Comparison of ENCODE assay signal across 9 cellular contexts in genomic region chr2:174606336-174606735, GRCh38. TPM values are rescaled to one million over a fixed set of nuclear protein-coding genes. Genes with fewer than 3 reads are reported as not detected.
DNase-seq lines count a peak whose midpoint lies in the region; ATAC-seq and TF ChIP-seq lines count a peak whose summit lies in the region.
"Had no signal": no experiment of that assay in that cellular context is flagged by ENCODE, and none has a peak within 500 bp of the region (broad histone marks: within the 10 kb centered on the region; RNA-seq: fewer than 3 reads in every experiment).

No MANE protein-coding gene starts in this region.

- TF ChIP-seq POLR2A in gastrocnemius medialis (IDR thresholded peaks at IDR 0.05) = no peak

- in situ Hi-C loops in gastrocnemius medialis (cut with MboI; ENCODE audit: low sequenced_read_pairs in 4 of 4) = no loop called here
- in situ Hi-C loops in GM13977 (cut with MboI; ENCODE audit: low pct_unique_long_range_greater_than_20kb, low sequenced_read_pairs, unreplicated experiment) = no loop called here

- peaks cover 0 to 4% of the 10 kb centered on the region in 2 donors for H3K4me1 ChIP-seq in gastrocnemius medialis
- H3K4me1 ChIP-seq: uterus had no signal

- DNase-seq in NCI-H446 treated with DMSO at 0.1 percent for 48 hours (lab: John Stamatoyannopoulos, UW) = peak; percentile 78
- DNase-seq in caudate nucleus (lab: John Stamatoyannopoulos, UW) = peak in 1 of 61 donors; percentile 35
- peak; percentile 34 to 56 for DNase-seq in gastrocnemius medialis
- DNase-seq in cortex of kidney (lab: John Stamatoyannopoulos, UW) = no peak
- no peak for DNase-seq in GM13977 (ENCODE audit: low spot score)

- peak overlapping the region; percentile 36 for H3K27ac ChIP-seq in caudate nucleus (ENCODE audit: low read depth, low read length)
- peak overlapping the region in 2 of 4 donors; percentile 3 to 37 for H3K27ac ChIP-seq in gastrocnemius medialis

- intact Hi-C loops in gastrocnemius medialis (cut with DNase I; ENCODE audit: low total_unique reads) = loop anchor here (10.0 kb wide), 1 partner anchor 78 kb away; no protein-coding TSS in a partner anchor

- no peaks in the 10 kb centered on the region for H3K27me3 ChIP-seq in gastrocnemius medialis
- H3K27me3 ChIP-seq: uterus had no signal

- no peak overlapping the region for H3K4me3 ChIP-seq in gastrocnemius medialis
- H3K4me3 ChIP-seq: uterus had no signal

- no peaks in the 10 kb centered on the region for H3K9me3 ChIP-seq in gastrocnemius medialis
- H3K9me3 ChIP-seq: uterus had no signal

- ATAC-seq in GM19463 (IDR thresholded peaks at IDR 0.05; ENCODE audit: unreplicated experiment) (peak; percentile 35), gastrocnemius medialis (peak; percentile 58 to 65), HG03520 (IDR thresholded peaks at IDR 0.05; ENCODE audit: unreplicated experiment) (no peak)
- ATAC-seq: Panc1 had no signal

- H3K36me3 ChIP-seq in gastrocnemius medialis = no peaks in the 10 kb centered on the region
- H3K36me3 ChIP-seq: uterus had no signal

- TF ChIP-seq CTCF in gastrocnemius medialis (IDR thresholded peaks at IDR 0.05 in 4 of 5, conservative IDR thresholded peaks at IDR 0.05 in 1 of 5) (no peak), GM13977 (IDR thresholded peaks at IDR 0.05; ENCODE audit: extremely low read depth, insufficient read depth, missing control alignments) (no peak)

RNA-seq across cellular contexts. Expression of gene WIPF1, which starts 8.7 kb away (rescaled TPM):
- 1 to 10 TPM; 3.1 to 8.4 (median 4.9) TPM for total RNA-seq in gastrocnemius medialis

Comparison
In these comparisons a context has a peak if more than half of its experiments do, and no peak if none do; other contexts are left out.
1. DNase-seq: peak in NCI-H446 treated with DMSO at 0.1 percent for 48 hours (single experiment) and gastrocnemius medialis (2 of 2); none in cortex of kidney (single experiment) and GM13977 (single experiment).